Comparison of ENCODE assay signal across 11 cellular contexts in the genomic region with DNA sequence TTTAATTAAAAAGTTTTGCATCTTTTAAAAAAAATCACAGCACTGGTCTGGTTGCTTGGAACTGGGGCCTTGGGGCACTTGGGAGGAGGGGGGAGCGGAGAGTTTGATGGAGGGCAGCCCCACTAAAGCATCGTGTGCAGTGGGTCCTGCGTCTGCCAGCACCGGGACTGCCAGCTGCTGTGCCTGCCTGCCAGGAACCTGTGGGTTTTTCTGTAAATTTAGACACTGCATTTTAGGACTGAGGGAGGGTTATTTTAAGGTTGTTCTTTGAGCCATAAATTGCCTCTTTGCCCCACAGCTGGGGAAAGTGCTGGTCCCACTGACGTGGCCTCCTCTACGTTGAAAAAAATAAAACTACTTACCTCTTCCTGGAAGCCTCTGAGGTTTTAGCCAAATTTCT. TPM values are rescaled to one million over a fixed set of nuclear protein-coding genes. Genes with fewer than 3 reads are reported as not detected.
DNase-seq lines count a peak whose midpoint lies in the region; ATAC-seq and TF ChIP-seq lines count a peak whose summit lies in the region.
"Had no signal": no experiment of that assay in that cellular context is flagged by ENCODE, and none has a peak within 500 bp of the region (broad histone marks: within the 10 kb centered on the region; RNA-seq: fewer than 3 reads in every experiment).

No MANE protein-coding gene starts in this region.

- H3K4me3 ChIP-seq in HL-60 (replicated peaks; ENCODE audit: insufficient read depth, low read length) (no peak overlapping the region), fibroblast of pulmonary artery (replicated peaks; ENCODE audit: low read depth, low read length) (peak overlapping the region; percentile 89), PC-3 (ENCODE audit: low read length) (no peak overlapping the region)
- H3K4me3 ChIP-seq: HAP-1 had no signal

- BruUV-seq in PC-3 (replicated peaks; lab: Mats Ljungman, UMichigan) = no TSS peak

- no peaks in the 10 kb centered on the region for H3K79me2 ChIP-seq in PC-3 (ENCODE audit: low read length)

- peaks cover 13% of the 10 kb centered on the region for H3K4me1 ChIP-seq in PC-3 (ENCODE audit: insufficient read depth, low read length)

- intact Hi-C loops in PC-3 (cut with micrococcal nuclease) = no loop called here

- H3K9ac ChIP-seq in PC-3 (ENCODE audit: low read length) = no peak overlapping the region

- no peaks in the 10 kb centered on the region for H3K36me3 Mint-ChIP-seq in WTC11
- peaks cover 9 to 16% of the 10 kb centered on the region in 2 donors for H3K36me3 Mint-ChIP-seq in stimulated activated naive B cell treated with anti-CD40 and anti-IgM and Interleukin-4, amounts not matched to agents 10 μg/mL and 1 μg/mL and 100 μg/mL, for 72 hours

- TF ChIP-seq CTCF in HL-60 (IDR thresholded peaks at IDR 0.05; ENCODE audit: insufficient read depth, low read length) (no peak), WTC11 (IDR thresholded peaks at IDR 0.05) (no peak), fibroblast of pulmonary artery (IDR thresholded peaks at IDR 0.05; ENCODE audit: low read length, missing control alignments) (no peak), PC-3 (conservative IDR thresholded peaks at IDR 0.05; ENCODE audit: low read depth, low read length) (no peak)

- H2AFZ ChIP-seq in PC-3 (ENCODE audit: low read length) = no peak overlapping the region

- H3K27ac Mint-ChIP-seq in WTC11 = no peak overlapping the region
- H3K27ac Mint-ChIP-seq in stimulated activated naive B cell treated with anti-CD40 and anti-IgM and Interleukin-4, amounts not matched to agents 10 μg/mL and 1 μg/mL and 100 μg/mL, for 72 hours = peak overlapping the region; percentile 73

- peaks cover 17% of the 10 kb centered on the region for H3K27me3 ChIP-seq in HL-60 (ENCODE audit: insufficient read depth, poor library complexity, severe bottlenecking)
- no peaks in the 10 kb centered on the region for H3K27me3 ChIP-seq in PC-3 (ENCODE audit: low read length)

- no peaks in the 10 kb centered on the region for H3K9me3 ChIP-seq in PC-3 (ENCODE audit: low read length)
- H3K9me3 ChIP-seq: HAP-1 had no signal

- H3K9me3 Mint-ChIP-seq in WTC11 = peaks cover 3% of the 10 kb centered on the region; the same call in 1 of the 2 replicates
- no peaks in the 10 kb centered on the region for H3K9me3 Mint-ChIP-seq in stimulated activated naive B cell treated with anti-CD40 and anti-IgM and Interleukin-4, amounts not matched to agents 10 μg/mL and 1 μg/mL and 100 μg/mL, for 72 hours

- H4K20me1 ChIP-seq in PC-3 (ENCODE audit: low read length) = no peaks in the 10 kb centered on the region

- no peak for ATAC-seq in WTC11
- ATAC-seq in stimulated activated naive B cell treated with anti-CD40 and anti-IgM and Interleukin-4, amounts not matched to agents 10 μg/mL and 1 μg/mL and 100 μg/mL, for 72 hours (replicated peaks) = peak in 1 of 2 donors; percentile 1
- ATAC-seq in PC-3 = no peak
- no peak for ATAC-seq in GM18861 (IDR thresholded peaks at IDR 0.05; ENCODE audit: unreplicated experiment)
- no peak for ATAC-seq in HG03354 (IDR thresholded peaks at IDR 0.05; ENCODE audit: poor library complexity, severe bottlenecking, unreplicated experiment)
- no peak for ATAC-seq in GM19467 (IDR thresholded peaks at IDR 0.05; ENCODE audit: unreplicated experiment)
- ATAC-seq: activated CD4-positive, CD25-positive, alpha-beta regulatory T cell treated with anti-CD3 and anti-CD28 coated beads, Interleukin-2, amount 50 U/mL, for 24 hours had no signal

- POLR2A ChIA-PET in WTC11 (lab: Charles Lee) (interaction anchor here (1.5 kb wide), 1 partner anchor 12 kb away, joined by 3 read pairs; no protein-coding TSS in a partner anchor), PC-3 (lab: Charles Lee; ENCODE audit: unreplicated experiment) (interaction anchor here (0.6 kb wide), 1 partner anchor 48 kb away, joined by 12 read pairs; no protein-coding TSS in a partner anchor)

- 0 out of 2 replicates have a peak, but pooled peaks cover 5% of the 10 kb centered on the region for H3K4me1 Mint-ChIP-seq in WTC11
- peaks cover 35 to 60% of the 10 kb centered on the region in 2 donors for H3K4me1 Mint-ChIP-seq in stimulated activated naive B cell treated with anti-CD40 and anti-IgM and Interleukin-4, amounts not matched to agents 10 μg/mL and 1 μg/mL and 100 μg/mL, for 72 hours

- no peak overlapping the region for H3K4me2 ChIP-seq in PC-3 (ENCODE audit: low read length)

- H3K27ac ChIP-seq in HL-60 (replicated peaks) (peak overlapping the region; percentile 78), PC-3 (ENCODE audit: low read length) (no peak overlapping the region)

- H3K36me3 ChIP-seq in PC-3 (ENCODE audit: low read depth, low read length) = no peaks in the 10 kb centered on the region
- H3K36me3 ChIP-seq: HAP-1 had no signal

- H3F3A ChIP-seq in PC-3 (ENCODE audit: low read length, unreplicated experiment) = no peaks in the 10 kb centered on the region

- CTCF ChIA-PET in WTC11 (lab: Charles Lee) = interaction anchor here (0.7 to 1.5 kb wide), 2 partner anchors 49 to 56 kb away, joined by 3 to 5 read pairs; no protein-coding TSS in a partner anchor
- CTCF ChIA-PET in PC-3 (lab: Charles Lee) = no interaction called here

- DNase-seq in HL-60 (ENCODE audit: low read depth in 1 of 2, low spot score in 1 of 2) (no peak), WTC11 (ENCODE audit: low spot score) (no peak), fibroblast of pulmonary artery (ENCODE audit: low read depth) (peak; percentile 40), PC-3 (no peak)
- no peak for DNase-seq in stimulated activated naive B cell treated with anti-CD40 and anti-IgM and Interleukin-4, amounts not matched to agents 10 μg/mL and 1 μg/mL and 100 μg/mL, for 72 hours
- DNase-seq: NCI-H510A had no signal

- H3K9me2 ChIP-seq in PC-3 (replicated peaks; ENCODE audit: low read length) = no peaks in the 10 kb centered on the region

- peaks cover 77% of the 10 kb centered on the region for H3K27me3 Mint-ChIP-seq in WTC11 (ENCODE audit: low read depth)
- H3K27me3 Mint-ChIP-seq in stimulated activated naive B cell treated with anti-CD40 and anti-IgM and Interleukin-4, amounts not matched to agents 10 μg/mL and 1 μg/mL and 100 μg/mL, for 72 hours = peaks cover 0 to 8% of the 10 kb centered on the region in 2 donors

- peak overlapping the region; percentile 52; the same call in 1 of the 2 replicates for H3K4me3 Mint-ChIP-seq in WTC11
- peak overlapping the region; percentile 52 to 79 for H3K4me3 Mint-ChIP-seq in stimulated activated naive B cell treated with anti-CD40 and anti-IgM and Interleukin-4, amounts not matched to agents 10 μg/mL and 1 μg/mL and 100 μg/mL, for 72 hours

TF ChIP-seq in WTC11, 78 proteins besides CTCF, POLR2A, EP300 and RAD21:
- TF ChIP-seq ZSCAN18 (CRISPR knock-in tag; IDR thresholded peaks at IDR 0.05) (no peak), HMGA2 (CRISPR knock-in tag; IDR thresholded peaks at IDR 0.05) (no peak), CREM (CRISPR knock-in tag; IDR thresholded peaks at IDR 0.05) (no peak)
- TF ChIP-seq, protein P1, sequence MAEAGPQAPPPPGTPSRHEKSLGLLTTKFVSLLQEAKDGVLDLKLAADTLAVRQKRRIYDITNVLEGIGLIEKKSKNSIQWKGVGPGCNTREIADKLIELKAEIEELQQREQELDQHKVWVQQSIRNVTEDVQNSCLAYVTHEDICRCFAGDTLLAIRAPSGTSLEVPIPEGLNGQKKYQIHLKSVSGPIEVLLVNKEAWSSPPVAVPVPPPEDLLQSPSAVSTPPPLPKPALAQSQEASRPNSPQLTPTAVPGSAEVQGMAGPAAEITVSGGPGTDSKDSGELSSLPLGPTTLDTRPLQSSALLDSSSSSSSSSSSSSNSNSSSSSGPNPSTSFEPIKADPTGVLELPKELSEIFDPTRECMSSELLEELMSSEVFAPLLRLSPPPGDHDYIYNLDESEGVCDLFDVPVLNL (CRISPR knock-in tag; IDR thresholded peaks at IDR 0.05; ENCODE audit: borderline replicate concordance, low read depth) = no peak

RNA-seq across cellular contexts. Expression of gene KLF2, which starts 2.9 kb away (rescaled TPM):
- total RNA-seq in WTC11 (2021) (0.82 to 1.1 TPM (median 1.0 TPM) in 3 replicates), PC-3 (2014; rRNA removed) (4.8 and 6.6 TPM in 2 replicates)
